1 cellular context compared by ENCODE assay signal in the genomic region with DNA sequence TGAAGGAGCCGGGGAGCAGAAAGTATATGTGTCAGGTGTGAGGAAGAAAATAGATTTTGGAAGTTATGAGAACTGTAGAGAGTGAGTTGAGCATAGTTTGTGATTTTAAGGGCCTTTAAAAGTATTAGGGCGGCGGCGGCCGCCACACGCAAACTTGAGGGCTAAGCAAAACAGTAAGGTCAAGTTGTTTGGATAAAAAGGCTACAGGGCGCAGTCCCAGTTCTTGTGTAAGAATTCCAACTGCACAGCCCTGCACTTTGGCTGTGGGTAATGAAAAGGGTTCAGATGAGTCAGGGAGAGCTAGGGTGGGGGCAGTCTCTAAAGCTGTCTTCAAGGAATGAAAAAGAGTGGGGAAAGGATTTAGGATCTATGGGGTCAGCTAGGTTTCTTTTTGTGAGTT. TPM values are rescaled to one million over a fixed set of nuclear protein-coding genes. Genes with fewer than 3 reads are reported as not detected.
"Had no signal": no experiment of that assay in that cellular context is flagged by ENCODE, and none has a peak within 500 bp of the region (broad histone marks: within the 10 kb centered on the region; RNA-seq: fewer than 3 reads in every experiment).

No MANE protein-coding gene starts in this region.

RNA-seq across cellular contexts. Expression of gene EDNRB, which starts 16.4 kb away (rescaled TPM):
- total RNA-seq: HT-29 had no signal
